10 cellular contexts compared by ENCODE assay signal in genomic region chr19:46035546-46035945, GRCh38. TPM values are rescaled to one million over a fixed set of nuclear protein-coding genes. Genes with fewer than 3 reads are reported as not detected.
"Had no signal": no experiment of that assay in that cellular context is flagged by ENCODE, and none has a peak within 500 bp of the region (broad histone marks: within the 10 kb centered on the region; RNA-seq: fewer than 3 reads in every experiment).

No MANE protein-coding gene starts in this region.

- H3K4me3 Mint-ChIP-seq: HFFc6, IgD-negative memory B cell had no signal

- H3K4me1 ChIP-seq: HAP-1 had no signal

- H2AFZ ChIP-seq: GM23248 had no signal

- H3K9me3 Mint-ChIP-seq: HFFc6 had no signal

- DNase-seq: GM23248, GOT3, HFFc6 had no signal

- H3K4me3 ChIP-seq: GM23248, HAP-1 had no signal

- H3K27ac Mint-ChIP-seq: HFFc6, IgD-negative memory B cell had no signal

- H3K9ac ChIP-seq: GM23248 had no signal

- H3K27ac ChIP-seq: GM23248, HL-60 had no signal

- H3K4me1 Mint-ChIP-seq: IgD-negative memory B cell had no signal

- H3K9me3 ChIP-seq: HAP-1 had no signal

- FAIRE-seq: HepG2 had no signal

- H3K36me3 ChIP-seq: HAP-1 had no signal

RNA-seq across cellular contexts. Expression of gene IGFL4, which starts 5.3 kb away (rescaled TPM):
- total RNA-seq: GM23248, H4, H7, HFFc6, HT1080 had no signal
- polyA plus RNA-seq: GM23248, IgD-negative memory B cell had no signal

RNA-seq across cellular contexts. Expression of gene PGLYRP1, which starts 12.7 kb away (rescaled TPM):
- total RNA-seq: GM23248, H4, H7, HepG2, HFFc6, HT1080 had no signal
- polyA plus RNA-seq: GM23248, HepG2, IgD-negative memory B cell had no signal
